In the genomic region with DNA sequence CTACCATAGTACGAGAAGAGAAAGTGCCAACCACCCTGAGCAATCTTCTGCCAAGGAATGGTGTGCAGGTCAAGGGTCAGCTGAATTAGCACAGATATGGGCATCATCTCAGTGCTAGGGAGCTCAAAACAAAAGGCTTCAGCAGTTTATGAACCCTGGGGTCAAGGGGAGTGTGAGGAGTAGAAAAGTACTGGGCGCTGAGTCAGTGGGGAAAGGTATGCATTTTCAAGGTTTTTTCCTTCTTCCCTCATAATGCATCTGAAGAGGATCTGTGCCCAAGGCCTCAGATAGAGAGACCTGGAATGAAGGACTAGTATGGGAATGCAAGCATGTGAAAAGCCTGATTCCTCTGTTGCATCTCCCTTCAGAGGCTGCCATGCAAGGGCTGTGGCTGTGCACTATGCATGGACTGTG, we compare ENCODE assay signal across 28 cellular contexts.
"Had no signal": no experiment of that assay in that cellular context is flagged by ENCODE, and none has a peak within 500 bp of the region (broad histone marks: within the 10 kb centered on the region; RNA-seq: fewer than 3 reads in every experiment).

No MANE protein-coding gene starts in this region.

- H3K27ac Mint-ChIP-seq: activated CD8-positive, alpha-beta T cell treated with anti-CD3 and anti-CD28 coated beads for 36 hours; activated naive CD4-positive, alpha-beta T cell treated with anti-CD3 and anti-CD28 coated beads for 36 hours; activated naive CD4-positive, alpha-beta T cell treated with anti-CD3 and anti-CD28 coated beads, Interleukin-2, amount 50 U/mL, for 72 hours; activated T-cell treated with anti-CD3 and anti-CD28 coated beads, Interleukin-2, amount 50 U/mL, for 72 hours; activated T-helper 17 cell treated with anti-CD3 and anti-CD28 coated beads, Interleukin-2, amount 50 U/mL, for 72 hours had no signal

- H3K9me3 ChIP-seq: SJCRH30 had no signal

- H3K4me1 Mint-ChIP-seq: activated T-helper 17 cell treated with anti-CD3 and anti-CD28 coated beads, Interleukin-2, amount 50 U/mL, for 72 hours; central memory CD8-positive, alpha-beta T cell had no signal

- H3K9me3 Mint-ChIP-seq: activated CD8-positive, alpha-beta T cell treated with anti-CD3 and anti-CD28 coated beads for 36 hours; activated naive CD4-positive, alpha-beta T cell treated with anti-CD3 and anti-CD28 coated beads for 36 hours; activated naive CD4-positive, alpha-beta T cell treated with anti-CD3 and anti-CD28 coated beads, Interleukin-2, amount 50 U/mL, for 72 hours; activated T-cell treated with anti-CD3 and anti-CD28 coated beads, Interleukin-2, amount 50 U/mL, for 72 hours; activated T-helper 17 cell treated with anti-CD3 and anti-CD28 coated beads, Interleukin-2, amount 50 U/mL, for 72 hours; central memory CD8-positive, alpha-beta T cell had no signal

- H3K36me3 ChIP-seq: brain microvascular endothelial cell, cardiac muscle cell, SJCRH30, WERI-Rb-1 had no signal

- H3K27me3 Mint-ChIP-seq: activated CD8-positive, alpha-beta T cell treated with anti-CD3 and anti-CD28 coated beads for 36 hours had no signal

- H3K27ac ChIP-seq: brain microvascular endothelial cell, cardiac muscle cell, SJCRH30, SK-N-MC, WERI-Rb-1 had no signal

- H3K4me1 ChIP-seq: SJCRH30 had no signal

- H3K27me3 ChIP-seq: brain microvascular endothelial cell, cardiac muscle cell, SJCRH30 had no signal

- DNase-seq: activated CD4-positive, alpha-beta T cell treated with anti-CD3 and anti-CD28 coated beads for 1 hour; activated CD4-positive, alpha-beta T cell treated with anti-CD3 and anti-CD28 coated beads for 48 hours; activated CD4-positive, CD25-positive, alpha-beta regulatory T cell; activated CD8-positive, alpha-beta T cell treated with anti-CD3 and anti-CD28 coated beads for 36 hours; activated gamma-delta T cell; activated naive CD4-positive, alpha-beta T cell treated with anti-CD3 and anti-CD28 coated beads for 36 hours; activated T-cell treated with anti-CD3 and anti-CD28 coated beads, Interleukin-2, amount 50 U/mL, for 1 hour; activated T-cell treated with anti-CD3 and anti-CD28 coated beads, Interleukin-2, amount 50 U/mL, for 72 hours; amniotic stem cell; aorta; brain microvascular endothelial cell; NCI-H1105; NCI-H1417 treated with DMSO at 0.1 percent for 48 hours; NCI-H1694; NCI-H1930; NCI-H2081 treated with DMSO at 0.1 percent for 48 hours; NCI-H345; NCI-H524 treated with DMSO at 0.1 percent for 48 hours; SHP77; SJCRH30; T1000; WERI-Rb-1 had no signal

- H3K36me3 Mint-ChIP-seq: activated naive CD4-positive, alpha-beta T cell treated with anti-CD3 and anti-CD28 coated beads, Interleukin-2, amount 50 U/mL, for 72 hours had no signal

- H3K4me3 Mint-ChIP-seq: activated CD8-positive, alpha-beta T cell treated with anti-CD3 and anti-CD28 coated beads for 36 hours; activated naive CD4-positive, alpha-beta T cell treated with anti-CD3 and anti-CD28 coated beads for 36 hours; activated T-cell treated with anti-CD3 and anti-CD28 coated beads, Interleukin-2, amount 50 U/mL, for 72 hours; activated T-helper 17 cell treated with anti-CD3 and anti-CD28 coated beads, Interleukin-2, amount 50 U/mL, for 72 hours; central memory CD8-positive, alpha-beta T cell had no signal

- H3K4me3 ChIP-seq: cardiac muscle cell, K562, SJCRH30, SK-N-MC had no signal

- ATAC-seq: activated CD8-positive, alpha-beta T cell treated with anti-CD3 and anti-CD28 coated beads for 36 hours; activated naive CD4-positive, alpha-beta T cell treated with anti-CD3 and anti-CD28 coated beads, Interleukin-2, amount 50 U/mL, for 72 hours; activated T-cell treated with anti-CD3 and anti-CD28 coated beads, Interleukin-2, amount 50 U/mL, for 72 hours; activated T-helper 17 cell treated with anti-CD3 and anti-CD28 coated beads, Interleukin-2, amount 50 U/mL, for 72 hours had no signal
